Comparison of ENCODE assay signal across 22 cellular contexts in the genomic region with DNA sequence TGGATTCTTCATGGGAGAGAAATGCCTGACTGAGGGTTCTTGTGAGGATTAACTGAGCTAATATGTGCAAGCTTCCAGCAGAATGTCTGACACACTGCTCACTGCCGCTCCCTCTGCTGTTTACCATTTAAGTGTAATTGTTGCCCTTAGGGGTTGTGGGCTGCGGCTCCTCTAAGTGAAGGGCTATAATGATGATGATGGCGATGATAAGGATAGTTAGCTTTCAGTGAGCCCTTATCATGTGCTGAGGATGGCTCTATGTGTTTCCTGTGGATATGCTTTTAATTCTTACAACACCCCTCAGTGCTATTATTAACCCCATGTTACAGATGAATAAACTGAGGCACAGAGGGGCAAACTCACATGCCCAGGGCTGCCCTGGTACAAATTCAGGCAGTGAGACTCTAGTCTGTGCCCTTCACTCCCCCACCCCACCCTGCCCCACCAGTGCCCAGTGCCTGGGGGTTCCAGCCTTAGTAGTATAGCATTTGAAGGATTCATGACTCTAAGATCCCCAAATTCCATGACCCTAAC. TPM values are rescaled to one million over a fixed set of nuclear protein-coding genes. Genes with fewer than 3 reads are reported as not detected.
DNase-seq lines count a peak whose midpoint lies in the region; ATAC-seq and TF ChIP-seq lines count a peak whose summit lies in the region.
"Had no signal": no experiment of that assay in that cellular context is flagged by ENCODE, and none has a peak within 500 bp of the region (broad histone marks: within the 10 kb centered on the region; RNA-seq: fewer than 3 reads in every experiment).

No MANE protein-coding gene starts in this region.

- H3K36me3 ChIP-seq in breast epithelium = no peaks in the 10 kb centered on the region
- H3K36me3 ChIP-seq in PC-3 (ENCODE audit: low read depth, low read length) = peaks cover 44% of the 10 kb centered on the region
- H3K36me3 ChIP-seq in tibial artery = peaks cover 57 to 77% (median 59%) of the 10 kb centered on the region in 3 donors
- H3K36me3 ChIP-seq: HAP-1 had no signal

- peaks cover 17% of the 10 kb centered on the region for H3F3A ChIP-seq in PC-3 (ENCODE audit: low read length, unreplicated experiment)

- H3K27ac Mint-ChIP-seq in MCF 10A (ENCODE audit: low read depth, unreplicated experiment) = no peak overlapping the region
- H3K27ac Mint-ChIP-seq: activated T-helper 2 cell treated with anti-CD3 and anti-CD28 coated beads, Interferon-gamma antibody, Interleukin-2, Interleukin-4, amounts not matched to agents 10 μg/mL and 5 μg/mL and 100 μg/mL, durations not matched to agents 14 hours and 24 hours and 36 hours; effector memory CD8-positive, alpha-beta T cell had no signal

- no peaks in the 10 kb centered on the region for H3K9me2 ChIP-seq in PC-3 (replicated peaks; ENCODE audit: low read length)

- H3K4me3 Mint-ChIP-seq in MCF 10A (ENCODE audit: unreplicated experiment) = no peak overlapping the region
- H3K4me3 Mint-ChIP-seq: central memory CD8-positive, alpha-beta T cell; effector memory CD8-positive, alpha-beta T cell had no signal

- CTCF ChIA-PET in MCF 10A (lab: Yijun Ruan, JAX) = interaction anchor here (0.9 to 3.0 kb wide), 7 partner anchors 13 to 746 kb away, joined by 3 to 19 read pairs (median 4); partner anchors contain the start of gene TGM2
- CTCF ChIA-PET in PC-3 (lab: Charles Lee) = interaction anchor here (0.6 to 0.9 kb wide), 2 partner anchors 17 to 233 kb away, joined by 3 to 4 read pairs; no protein-coding TSS in a partner anchor

- DNase-seq in MCF 10A (ENCODE audit: unreplicated experiment) (peak; percentile 20), breast epithelium (ENCODE audit: low spot score in 2 of 2) (no peak), PC-3 (peak; percentile 53), dermis blood vessel endothelial cell (peak; percentile 6), tibial artery (peak; percentile 9 to 44), T-helper 2 cell (no peak), SKM-1 treated with dmso at 0.1 percent for 144 hours (lab: John Stamatoyannopoulos, UW; ENCODE audit: unreplicated experiment) (no peak)
- DNase-seq: ACHN; activated CD4-positive, CD25-positive, alpha-beta regulatory T cell; amniotic stem cell; DND-41; effector memory CD8-positive, alpha-beta T cell; midbrain; NCI-H1694 treated with DMSO at 0.1 percent for 48 hours; NCI-H524; OCI-M1; stimulated activated naive CD8-positive, alpha-beta T cell treated with anti-CD3 and anti-CD28 coated beads, Interleukin-15, Interleukin-2, amounts not matched to agents 100 U/mL and 50 U/mL, for 24 hours had no signal

- TF ChIP-seq POLR2A in breast epithelium (IDR thresholded peaks at IDR 0.05) = no peak

- no peak overlapping the region for H3K9ac ChIP-seq in PC-3 (ENCODE audit: low read length)

- intact Hi-C loops in MCF 10A (cut with micrococcal nuclease) (no loop called here), breast epithelium (cut with DNase I; ENCODE audit: low total_unique reads) (no loop called here), PC-3 (cut with micrococcal nuclease) (no loop called here), tibial artery (cut with DNase I; ENCODE audit: low total_unique reads) (no loop called here)

- no peak overlapping the region for H3K4me3 ChIP-seq in breast epithelium
- H3K4me3 ChIP-seq in PC-3 (ENCODE audit: low read length) = no peak overlapping the region
- H3K4me3 ChIP-seq in tibial artery = no peak overlapping the region
- H3K4me3 ChIP-seq: HAP-1, heart left ventricle had no signal

- H3K9me3 ChIP-seq in breast epithelium (no peaks in the 10 kb centered on the region), PC-3 (ENCODE audit: low read length) (no peaks in the 10 kb centered on the region), tibial artery (no peaks in the 10 kb centered on the region)
- H3K9me3 ChIP-seq: HAP-1, heart left ventricle had no signal

- POLR2A ChIA-PET in MCF 10A (lab: Yijun Ruan, JAX) (interaction anchor here (2.1 kb wide), 1 partner anchor 12 kb away, joined by 9 read pairs; no protein-coding TSS in a partner anchor), PC-3 (lab: Charles Lee; ENCODE audit: unreplicated experiment) (no interaction called here)

- ATAC-seq in PC-3 = peak; percentile 12; the same call in 1 of the 2 replicates
- ATAC-seq in HG02870 (IDR thresholded peaks at IDR 0.05; ENCODE audit: unreplicated experiment) = no peak
- ATAC-seq: effector memory CD8-positive, alpha-beta T cell; heart left ventricle; stimulated activated naive CD8-positive, alpha-beta T cell treated with anti-CD3 and anti-CD28 coated beads, Interleukin-15, Interleukin-2, amounts not matched to agents 100 U/mL and 50 U/mL, for 24 hours had no signal

- no peaks in the 10 kb centered on the region for H3K79me2 ChIP-seq in PC-3 (ENCODE audit: low read length)

- H3K27me3 Mint-ChIP-seq in MCF 10A (ENCODE audit: insufficient read depth, unreplicated experiment) = no peaks in the 10 kb centered on the region

- no peaks in the 10 kb centered on the region for H3K36me3 Mint-ChIP-seq in MCF 10A (ENCODE audit: insufficient read depth, unreplicated experiment)

- peaks cover 18% of the 10 kb centered on the region for H3K4me1 Mint-ChIP-seq in MCF 10A (ENCODE audit: insufficient read depth, unreplicated experiment)

- H3K27ac ChIP-seq in breast epithelium (no peak overlapping the region), PC-3 (ENCODE audit: low read length) (no peak overlapping the region), tibial artery (peak overlapping the region; percentile 1 to 72)

- H3K4me2 ChIP-seq in PC-3 (ENCODE audit: low read length) = no peak overlapping the region

- no TSS peak for BruUV-seq in MCF 10A (replicated peaks; lab: Mats Ljungman, UMichigan)
- no TSS peak for BruUV-seq in PC-3 (replicated peaks; lab: Mats Ljungman, UMichigan)

- H3K27me3 ChIP-seq in breast epithelium (no peaks in the 10 kb centered on the region), PC-3 (ENCODE audit: low read length) (no peaks in the 10 kb centered on the region), tibial artery (no peaks in the 10 kb centered on the region)
- H3K27me3 ChIP-seq: heart left ventricle had no signal

- no peak overlapping the region for H2AFZ ChIP-seq in PC-3 (ENCODE audit: low read length)

- H4K20me1 ChIP-seq in PC-3 (ENCODE audit: low read length) = no peaks in the 10 kb centered on the region

- H3K4me1 ChIP-seq in breast epithelium (no peaks in the 10 kb centered on the region), PC-3 (ENCODE audit: insufficient read depth, low read length) (peaks cover 50% of the 10 kb centered on the region), tibial artery (peaks cover 3 to 46% (median 33%) of the 10 kb centered on the region in 4 donors)
- H3K4me1 ChIP-seq: HAP-1 had no signal

- no peaks in the 10 kb centered on the region for H3K9me3 Mint-ChIP-seq in MCF 10A (ENCODE audit: unreplicated experiment)
- H3K9me3 Mint-ChIP-seq: activated T-helper 2 cell treated with anti-CD3 and anti-CD28 coated beads, Interferon-gamma antibody, Interleukin-2, Interleukin-4, amounts not matched to agents 10 μg/mL and 5 μg/mL and 100 μg/mL, durations not matched to agents 14 hours and 24 hours and 36 hours; central memory CD8-positive, alpha-beta T cell; effector memory CD8-positive, alpha-beta T cell had no signal

- TF ChIP-seq CTCF in MCF 10A (IDR thresholded peaks at IDR 0.05; ENCODE audit: unreplicated experiment) (no peak), breast epithelium (IDR thresholded peaks at IDR 0.05) (no peak), PC-3 (conservative IDR thresholded peaks at IDR 0.05; ENCODE audit: low read depth, low read length) (no peak), tibial artery (IDR thresholded peaks at IDR 0.05) (no peak)

RNA-seq across cellular contexts. Expression of gene TGM2, which starts 33.4 kb away (rescaled TPM):
- 0.76 and 1.5 TPM in 2 replicates for total RNA-seq in MCF 10A (2022)
- 10 to 100 TPM; 10.7 to 44.9 (median 15.2) TPM for total RNA-seq in breast epithelium
- 583 and 773 TPM in 2 replicates for total RNA-seq in PC-3 (2014; rRNA removed)
- 401 and 1,564 TPM in 2 replicates for total RNA-seq in dermis blood vessel endothelial cell
- total RNA-seq: activated T-helper 2 cell treated with anti-CD3 and anti-CD28 coated beads, Interferon-gamma antibody, Interleukin-2, Interleukin-4, amounts not matched to agents 10 μg/mL and 5 μg/mL and 100 μg/mL, durations not matched to agents 14 hours and 24 hours and 36 hours had no signal

Comparison
In these comparisons a context has a peak if more than half of its experiments do, and no peak if none do; other contexts are left out.
1. DNase-seq: peak in MCF 10A (single experiment), PC-3 (single experiment), dermis blood vessel endothelial cell (single experiment) and tibial artery (2 of 2); none in breast epithelium (0 of 2), T-helper 2 cell (0 of 5) and SKM-1 treated with dmso at 0.1 percent for 144 hours (single experiment).
2. H3K27ac ChIP-seq: peak in tibial artery (2 of 2); none in breast epithelium (0 of 2) and PC-3 (single experiment).